Comparison of ENCODE assay signal across 18 cellular contexts in the genomic region with DNA sequence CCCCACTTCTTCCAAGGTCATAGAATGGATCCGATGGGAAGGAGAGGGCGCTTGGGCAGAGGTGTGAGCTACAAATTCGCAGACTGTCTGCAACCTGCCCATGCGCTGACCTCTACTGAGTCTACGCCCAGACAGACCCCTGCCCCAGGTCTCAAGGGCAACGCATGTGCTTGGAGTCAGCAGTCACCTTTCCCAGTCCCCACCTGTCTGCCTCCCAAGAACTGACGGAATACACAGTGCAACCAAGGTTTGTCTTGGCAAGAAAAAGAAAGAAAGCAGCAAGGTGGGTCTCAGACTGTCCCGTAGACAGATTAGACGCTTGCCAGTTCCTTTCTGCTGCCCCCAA.
DNase-seq lines count a peak whose midpoint lies in the region; ATAC-seq and TF ChIP-seq lines count a peak whose summit lies in the region.
"Had no signal": no experiment of that assay in that cellular context is flagged by ENCODE, and none has a peak within 500 bp of the region (broad histone marks: within the 10 kb centered on the region; RNA-seq: fewer than 3 reads in every experiment).

No MANE protein-coding gene starts in this region.

- H4K8ac ChIP-seq in mesendoderm (ENCODE audit: low read depth, low read length): no peak overlapping the region

- H3K4me2 ChIP-seq in mesendoderm (ENCODE audit: low read length): peak overlapping the region; percentile 92

- H3K4me3 Mint-ChIP-seq in endodermal cell: peak overlapping the region; percentile 74
- H3K4me3 Mint-ChIP-seq: activated T-cell treated with anti-CD3 and anti-CD28 coated beads, Interleukin-2, amount 50 U/mL, for 4 hours; central memory CD8-positive, alpha-beta T cell; stimulated activated naive CD8-positive, alpha-beta T cell treated with anti-CD3 and anti-CD28 coated beads, Interleukin-15, Interleukin-2, amounts not matched to agents 100 ng/mL and 50 ng/mL, for 24 hours had no signal

- no peak overlapping the region for H2BK120ac ChIP-seq in mesendoderm (ENCODE audit: low read depth, low read length)

- peaks cover 35% of the 10 kb centered on the region for H3K27me3 Mint-ChIP-seq in endodermal cell (ENCODE audit: insufficient read depth)

- no peak overlapping the region for H3K27ac Mint-ChIP-seq in endodermal cell
- H3K27ac Mint-ChIP-seq: IgD-negative memory B cell; stimulated activated naive CD8-positive, alpha-beta T cell treated with anti-CD3 and anti-CD28 coated beads, Interleukin-15, Interleukin-2, amounts not matched to agents 100 ng/mL and 50 ng/mL, for 24 hours had no signal

- H2AK5ac ChIP-seq in mesendoderm (ENCODE audit: low read length): no peak overlapping the region

- H3K27me3 ChIP-seq in HUES64 (ENCODE audit: insufficient read depth, low read length) (peaks cover 43% of the 10 kb centered on the region), endodermal cell (ENCODE audit: control insufficient read depth, insufficient read depth, low read length, poor library complexity, severe bottlenecking) (peaks cover 24% of the 10 kb centered on the region), mesendoderm (ENCODE audit: insufficient read depth, low read length, poor library complexity) (no peaks in the 10 kb centered on the region), thymus (ENCODE audit: control insufficient read depth, insufficient read depth) (no peaks in the 10 kb centered on the region)

- H3K36me3 ChIP-seq in HUES64 (ENCODE audit: insufficient read depth, low read length) (no peaks in the 10 kb centered on the region), endodermal cell (ENCODE audit: control insufficient read depth, insufficient read depth, low read length) (no peaks in the 10 kb centered on the region), mesendoderm (ENCODE audit: control insufficient read depth, insufficient read depth, low read length) (no peaks in the 10 kb centered on the region), thymus (ENCODE audit: control insufficient read depth, insufficient read depth) (no peaks in the 10 kb centered on the region)
- H3K36me3 ChIP-seq: tibial nerve had no signal

- H3K4me1 ChIP-seq in HUES64 (ENCODE audit: insufficient read depth, low read length): peaks cover 1% of the 10 kb centered on the region
- H3K4me1 ChIP-seq in endodermal cell (ENCODE audit: control insufficient read depth, insufficient read depth, low read length): peaks cover 4% of the 10 kb centered on the region
- peaks cover 8% of the 10 kb centered on the region for H3K4me1 ChIP-seq in mesendoderm (ENCODE audit: control insufficient read depth, low read depth, low read length)
- H3K4me1 ChIP-seq in thymus (ENCODE audit: control insufficient read depth, insufficient read depth, low read length): peaks cover 11% of the 10 kb centered on the region

- H3K23ac ChIP-seq in mesendoderm (ENCODE audit: low read length): peak overlapping the region; percentile 86

- DNase-seq in endodermal cell (peak; percentile 68), mesendoderm (peak; percentile 8), RKO (ENCODE audit: low spot score) (no peak)
- DNase-seq: activated CD4-positive, alpha-beta T cell treated with anti-CD3 and anti-CD28 coated beads for 48 hours; activated gamma-delta T cell treated with Interleukin-2 at 50 U/mL for 16 hours; activated T-cell treated with anti-CD3 and anti-CD28 coated beads, Interleukin-2, amount 50 U/mL, for 4 hours; NCI-H526; occipital lobe; SHP77 treated with DMSO at 0.1 percent for 48 hours had no signal

- H3K9me3 ChIP-seq in HUES64 (ENCODE audit: insufficient read depth, low read depth, low read length) (0 out of 2 replicates have a peak, but pooled peaks cover 2% of the 10 kb centered on the region), endodermal cell (ENCODE audit: control insufficient read depth, low read length) (peaks cover 13% of the 10 kb centered on the region), thymus (ENCODE audit: control insufficient read depth) (no peaks in the 10 kb centered on the region)

- no peak for TF ChIP-seq CTCF in endodermal cell (conservative IDR thresholded peaks at IDR 0.05)

- peak overlapping the region; percentile 96 for H3K56ac ChIP-seq in mesendoderm (ENCODE audit: low read length)

- H3K9ac ChIP-seq in HUES64 (ENCODE audit: low read depth, low read length): peak overlapping the region; percentile 80
- no peak overlapping the region for H3K9ac ChIP-seq in endodermal cell (ENCODE audit: extremely low read depth, low read length, poor library complexity, severe bottlenecking)
- H3K9ac ChIP-seq in mesendoderm (ENCODE audit: low read length): no peak overlapping the region

- WGBS in HUES64: 57% methylated on average over 9 of the region's 9 CpGs
- 68 to 73% methylated on average over 7 to 9 of the region's 9 CpGs for WGBS in endodermal cell (ENCODE audit: insufficient coverage in 1 of 2, insufficient read length in 1 of 2), 2 experiments
- WGBS in mesendoderm (ENCODE audit: extremely low coverage, insufficient coverage, low lambda C conversion rate): no CpG with 5 or more reads among the region's 9 CpGs
- WGBS in thymus: 58% methylated on average over 9 of the region's 9 CpGs

- peaks cover 11% of the 10 kb centered on the region for H3K9me3 Mint-ChIP-seq in endodermal cell

- H3K4ac ChIP-seq in mesendoderm (ENCODE audit: low read depth, low read length): no peak overlapping the region

- no peak overlapping the region for H2BK5ac ChIP-seq in mesendoderm (ENCODE audit: low read length)

- H3K27ac ChIP-seq in HUES64 (ENCODE audit: low read depth, low read length) (no peak overlapping the region), endodermal cell (ENCODE audit: low read depth, low read length) (no peak overlapping the region), mesendoderm (ENCODE audit: low read depth, low read length) (no peak overlapping the region), thymus (ENCODE audit: low read depth) (no peak overlapping the region)
- H3K27ac ChIP-seq: tibial nerve had no signal

- no peak overlapping the region for H2BK15ac ChIP-seq in mesendoderm (replicated peaks; ENCODE audit: low read depth)

- H3K4me1 Mint-ChIP-seq in endodermal cell: peaks cover 16% of the 10 kb centered on the region
- H3K4me1 Mint-ChIP-seq: central memory CD8-positive, alpha-beta T cell; IgD-negative memory B cell had no signal

- H3K36me3 Mint-ChIP-seq in endodermal cell (ENCODE audit: low read depth): peaks cover 3% of the 10 kb centered on the region
- H3K36me3 Mint-ChIP-seq: IgD-negative memory B cell had no signal

- ATAC-seq in GM19455 (IDR thresholded peaks at IDR 0.05; ENCODE audit: unreplicated experiment) (no peak), GM21737 (IDR thresholded peaks at IDR 0.05; ENCODE audit: unreplicated experiment) (no peak)
- ATAC-seq: activated T-cell treated with anti-CD3 and anti-CD28 coated beads, Interleukin-2, amount 50 U/mL, for 4 hours; Panc1 had no signal

- no peak overlapping the region for H4K5ac ChIP-seq in mesendoderm (ENCODE audit: low read length)

- H3K18ac ChIP-seq in mesendoderm (ENCODE audit: low read length): no peak overlapping the region

- peaks cover 8% of the 10 kb centered on the region for H3K79me2 ChIP-seq in mesendoderm (ENCODE audit: control insufficient read depth, insufficient read depth, low read length)

- H3K4me3 ChIP-seq in HUES64 (ENCODE audit: low read length): peak overlapping the region; percentile 80
- peak overlapping the region; percentile 81 for H3K4me3 ChIP-seq in endodermal cell (ENCODE audit: low read length)
- no peak overlapping the region for H3K4me3 ChIP-seq in mesendoderm (ENCODE audit: low read length)
- H3K4me3 ChIP-seq in thymus (ENCODE audit: low read length): peak overlapping the region; percentile 91

- H3K79me1 ChIP-seq in mesendoderm (ENCODE audit: low read length): peaks cover 8% of the 10 kb centered on the region
